29 cellular contexts compared by ENCODE assay signal in the genomic region with DNA sequence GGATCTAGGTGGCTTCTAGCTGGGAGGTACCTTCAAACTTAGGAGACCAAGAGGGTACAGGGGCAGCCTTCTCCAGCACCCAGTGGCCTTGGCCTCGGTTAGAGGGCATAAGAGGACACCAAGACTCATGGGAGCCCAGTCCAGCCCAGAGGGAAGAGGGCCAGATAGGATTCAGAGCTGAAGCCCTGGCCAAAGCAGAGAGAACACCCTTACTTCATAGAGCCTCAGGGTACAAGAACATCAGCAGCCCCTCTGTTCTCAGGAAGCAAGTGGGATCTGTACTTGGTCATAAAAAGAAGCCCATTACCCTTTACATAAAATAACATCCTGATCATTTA. TPM values are rescaled to one million over a fixed set of nuclear protein-coding genes. Genes with fewer than 3 reads are reported as not detected.
"Had no signal": no experiment of that assay in that cellular context is flagged by ENCODE, and none has a peak within 500 bp of the region (broad histone marks: within the 10 kb centered on the region; RNA-seq: fewer than 3 reads in every experiment).

No MANE protein-coding gene starts in this region.

- H3K27me3 Mint-ChIP-seq: activated CD4-positive, alpha-beta T cell treated with anti-CD3 and anti-CD28 coated beads, Interleukin-2, amount 10 ng/mL, durations not matched to agents 24 days and 14 days; activated CD8-positive, alpha-beta T cell treated with anti-CD3 and anti-CD28 coated beads for 36 hours; IgD-negative memory B cell had no signal

- ATAC-seq: activated CD8-positive, alpha-beta T cell treated with anti-CD3 and anti-CD28 coated beads for 36 hours; activated naive CD4-positive, alpha-beta T cell treated with anti-CD3 and anti-CD28 coated beads, Interleukin-2, amount 50 U/mL, for 72 hours; activated T-cell treated with anti-CD3 and anti-CD28 coated beads, Interleukin-2, amount 50 U/mL, for 4 hours; body of pancreas had no signal

- H3K27ac Mint-ChIP-seq: activated CD4-positive, alpha-beta T cell treated with anti-CD3 and anti-CD28 coated beads, Interleukin-2, amount 10 ng/mL, durations not matched to agents 24 days and 14 days; activated CD8-positive, alpha-beta T cell treated with anti-CD3 and anti-CD28 coated beads for 36 hours; activated naive CD4-positive, alpha-beta T cell treated with anti-CD3 and anti-CD28 coated beads, Interleukin-2, amount 50 U/mL, for 72 hours; activated T-helper 1 cell treated with anti-CD3 and anti-CD28 coated beads, Interleukin-12 subunit alpha, Interleukin-12 subunit beta, Interleukin-2, Interleukin-4 antibody, amounts not matched to agents 30 ng/mL and 10 ng/mL and 1 ng/mL, durations not matched to agents 14 hours and 24 hours and 36 hours; IgD-negative memory B cell; T-helper 1 cell treated with Interleukin-12 subunit alpha and Interleukin-12 subunit beta and Interleukin-4 antibody, amounts not matched to agents 30 μg/mL and 1 μg/mL, for 36 hours; T-helper 2 cell treated with Interferon-gamma antibody and Interleukin-4, amounts not matched to agents 5 μg/mL and 100 μg/mL, for 36 hours had no signal

- DNase-seq: activated CD4-positive, alpha-beta T cell treated with anti-CD3 and anti-CD28 coated beads, Interleukin-2, amount 10 ng/mL, durations not matched to agents 24 days and 14 days; activated CD4-positive, alpha-beta T cell treated with anti-CD3 and anti-CD28 coated beads, Interleukin-2, amount 50 U/mL, for 4 hours; activated CD8-positive, alpha-beta T cell treated with anti-CD3 and anti-CD28 coated beads for 36 hours; activated gamma-delta T cell; activated naive CD4-positive, alpha-beta T cell treated with Interleukin-2 at 50 U/mL for 16 hours; activated T-cell treated with anti-CD3 and anti-CD28 coated beads for 4 hours; activated T-cell treated with anti-CD3 and anti-CD28 coated beads, Interleukin-2, amount 50 U/mL, for 4 hours; Kasumi-1; KG1; MG63; MV-4-11; NCI-H1092; NCI-H1436 treated with DMSO at 0.1 percent for 48 hours; NCI-H1694 treated with DMSO at 0.1 percent for 48 hours; NCI-H2029; NCI-H345; NCI-H524 treated with DMSO at 0.1 percent for 48 hours; SHP77; SK-N-SH had no signal

- H3K27me3 ChIP-seq: adrenal gland, body of pancreas, breast epithelium, MG63, SJSA1 had no signal

- H3K4me3 Mint-ChIP-seq: activated CD4-positive, alpha-beta T cell treated with anti-CD3 and anti-CD28 coated beads, Interleukin-2, amount 10 ng/mL, durations not matched to agents 24 days and 14 days; activated CD8-positive, alpha-beta T cell treated with anti-CD3 and anti-CD28 coated beads for 36 hours; activated T-cell treated with anti-CD3 and anti-CD28 coated beads, Interleukin-2, amount 50 U/mL, for 4 hours; activated T-helper 1 cell treated with anti-CD3 and anti-CD28 coated beads, Interleukin-12 subunit alpha, Interleukin-12 subunit beta, Interleukin-2, Interleukin-4 antibody, amounts not matched to agents 30 ng/mL and 10 ng/mL and 1 ng/mL, durations not matched to agents 14 hours and 24 hours and 36 hours; IgD-negative memory B cell; T-helper 1 cell treated with Interleukin-12 subunit alpha and Interleukin-12 subunit beta and Interleukin-4 antibody, amounts not matched to agents 30 μg/mL and 1 μg/mL, for 36 hours; T-helper 2 cell treated with Interferon-gamma antibody and Interleukin-4, amounts not matched to agents 5 μg/mL and 100 μg/mL, for 36 hours had no signal

- H3K4me2 ChIP-seq: SK-N-SH had no signal

- H3K9me3 ChIP-seq: adrenal gland, body of pancreas, breast epithelium, MG63, SJSA1, SK-N-SH had no signal

- H3K36me3 ChIP-seq: adrenal gland, breast epithelium, MG63, SJSA1 had no signal

- H3K27ac ChIP-seq: adrenal gland, body of pancreas, breast epithelium, SJSA1 had no signal

- H3K36me3 Mint-ChIP-seq: activated naive CD4-positive, alpha-beta T cell treated with anti-CD3 and anti-CD28 coated beads, Interleukin-2, amount 50 U/mL, for 72 hours had no signal

- H3K4me3 ChIP-seq: adrenal gland, body of pancreas, breast epithelium, MG63, SJSA1 had no signal

- H3K9ac ChIP-seq: SK-N-SH had no signal

- H3K4me1 ChIP-seq: body of pancreas, breast epithelium had no signal

- H3K9me3 Mint-ChIP-seq: activated CD4-positive, alpha-beta T cell treated with anti-CD3 and anti-CD28 coated beads, Interleukin-2, amount 10 ng/mL, durations not matched to agents 24 days and 14 days; activated CD8-positive, alpha-beta T cell treated with anti-CD3 and anti-CD28 coated beads for 36 hours; activated naive CD4-positive, alpha-beta T cell treated with anti-CD3 and anti-CD28 coated beads, Interleukin-2, amount 50 U/mL, for 72 hours; activated T-cell treated with anti-CD3 and anti-CD28 coated beads, Interleukin-2, amount 50 U/mL, for 4 hours; activated T-helper 1 cell treated with anti-CD3 and anti-CD28 coated beads, Interleukin-12 subunit alpha, Interleukin-12 subunit beta, Interleukin-2, Interleukin-4 antibody, amounts not matched to agents 30 ng/mL and 10 ng/mL and 1 ng/mL, durations not matched to agents 14 hours and 24 hours and 36 hours; IgD-negative memory B cell; T-helper 1 cell treated with Interleukin-12 subunit alpha and Interleukin-12 subunit beta and Interleukin-4 antibody, amounts not matched to agents 30 μg/mL and 1 μg/mL, for 36 hours; T-helper 2 cell treated with Interferon-gamma antibody and Interleukin-4, amounts not matched to agents 5 μg/mL and 100 μg/mL, for 36 hours had no signal

- H3K9me2 ChIP-seq: SK-N-SH had no signal

RNA-seq across cellular contexts. Expression of gene ASPRV1, which starts 45.0 kb away (rescaled TPM):
- total RNA-seq: NCI-H460 had no signal
